In the genomic region with DNA sequence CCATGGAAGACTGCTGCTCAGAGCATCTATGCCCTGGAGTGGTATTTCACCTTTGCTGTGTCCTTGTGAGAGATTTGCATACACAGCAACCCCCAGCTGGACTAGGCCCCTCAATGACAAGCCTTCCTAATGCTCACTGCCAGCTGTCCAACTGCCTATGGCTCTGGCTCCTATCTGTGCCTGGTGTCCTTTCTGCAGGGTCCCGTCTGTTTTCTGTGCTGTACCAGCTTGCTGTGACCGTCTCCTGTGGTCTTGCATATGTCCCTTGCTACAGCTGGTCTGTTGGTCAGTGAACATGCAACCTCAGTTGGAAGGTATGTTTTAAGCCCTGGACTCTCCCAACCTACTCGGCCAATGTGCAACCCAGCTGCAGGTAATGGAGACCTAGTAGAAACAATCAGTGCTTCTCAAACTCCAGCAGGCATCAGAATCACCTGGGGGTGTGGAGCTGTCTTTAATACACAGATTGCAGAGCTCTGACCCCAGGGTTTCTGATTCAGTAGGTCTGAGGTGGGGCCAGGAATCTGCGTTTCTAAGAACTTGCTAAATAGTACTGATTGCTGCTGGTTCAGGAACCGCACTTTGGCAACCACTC, we compare ENCODE assay signal across 23 cellular contexts.
"Had no signal": no experiment of that assay in that cellular context is flagged by ENCODE, and none has a peak within 500 bp of the region (broad histone marks: within the 10 kb centered on the region; RNA-seq: fewer than 3 reads in every experiment).

No MANE protein-coding gene starts in this region.

- H3K4me3 Mint-ChIP-seq: activated naive CD8-positive, alpha-beta T cell treated with anti-CD3 and anti-CD28 coated beads, Interleukin-2, amount 50 U/mL, for 24 hours; activated T-helper 1 cell treated with anti-CD3 and anti-CD28 coated beads, Interleukin-12 subunit alpha, Interleukin-12 subunit beta, Interleukin-2, Interleukin-4 antibody, amounts not matched to agents 30 ng/mL and 10 ng/mL and 1 ng/mL, durations not matched to agents 14 hours and 24 hours and 36 hours; dendritic cell treated with granulocyte-macrophage colony-stimulating factor and Interleukin-4, amounts not matched to agents 40 ng/mL and 50 ng/mL, for 4 days; memory B cell; naive B cell; stimulated activated effector memory CD8-positive, alpha-beta T cell treated with anti-CD3 and anti-CD28 coated beads, Interleukin-12 subunit alpha, Interleukin-12 subunit beta, amount 100 ng/mL, for 72 hours; stimulated activated naive CD8-positive, alpha-beta T cell treated with anti-CD3 and anti-CD28 coated beads, Interleukin-15, amount 100 ng/mL, for 72 hours had no signal

- H3K9me3 ChIP-seq: tibial nerve had no signal

- ATAC-seq: activated naive CD8-positive, alpha-beta T cell treated with anti-CD3 and anti-CD28 coated beads, Interleukin-2, amount 50 U/mL, for 24 hours; sciatic nerve; SK-N-SH treated with all-trans-retinoic acid at 6 μM for 48 hours; stimulated activated effector memory CD8-positive, alpha-beta T cell treated with anti-CD3 and anti-CD28 coated beads, Interleukin-12 subunit alpha, Interleukin-12 subunit beta, amount 100 ng/mL, for 72 hours; stimulated activated naive CD8-positive, alpha-beta T cell treated with anti-CD3 and anti-CD28 coated beads, Interleukin-15, amount 100 ng/mL, for 72 hours had no signal

- H3K27ac ChIP-seq: cardiac muscle cell, tibial nerve, VCaP had no signal

- H3K27ac Mint-ChIP-seq: activated naive CD8-positive, alpha-beta T cell treated with anti-CD3 and anti-CD28 coated beads, Interleukin-2, amount 50 U/mL, for 24 hours; activated T-helper 1 cell treated with anti-CD3 and anti-CD28 coated beads, Interleukin-12 subunit alpha, Interleukin-12 subunit beta, Interleukin-2, Interleukin-4 antibody, amounts not matched to agents 30 ng/mL and 10 ng/mL and 1 ng/mL, durations not matched to agents 14 hours and 24 hours and 36 hours; dendritic cell treated with granulocyte-macrophage colony-stimulating factor and Interleukin-4, amounts not matched to agents 40 ng/mL and 50 ng/mL, for 4 days; memory B cell; naive B cell; stimulated activated effector memory CD8-positive, alpha-beta T cell treated with anti-CD3 and anti-CD28 coated beads, Interleukin-12 subunit alpha, Interleukin-12 subunit beta, amount 100 ng/mL, for 72 hours; stimulated activated naive CD8-positive, alpha-beta T cell treated with anti-CD3 and anti-CD28 coated beads, Interleukin-15, amount 100 ng/mL, for 72 hours had no signal

- H3K36me3 ChIP-seq: cardiac muscle cell, tibial nerve had no signal

- FAIRE-seq: small intestine had no signal

- H3K27me3 ChIP-seq: cardiac muscle cell, tibial nerve had no signal

- H3K27me3 Mint-ChIP-seq: memory B cell had no signal

- DNase-seq: activated CD4-positive, alpha-beta T cell treated with anti-CD3 and anti-CD28 coated beads for 1 hour; activated CD4-positive, alpha-beta T cell treated with anti-CD3 and anti-CD28 coated beads, Interleukin-2, amount 50 U/mL, for 4 hours; activated gamma-delta T cell; activated naive CD4-positive, alpha-beta T cell treated with anti-CD3 and anti-CD28 coated beads, Interleukin-2, amount 50 U/mL, for 16 hours; activated naive CD8-positive, alpha-beta T cell treated with anti-CD3 and anti-CD28 coated beads, Interleukin-2, amount 50 U/mL, for 24 hours; effector CD8-positive, alpha-beta T cell; foreskin melanocyte; hippocampal formation; naive B cell; occipital lobe; posterior cingulate gyrus; small intestine; stimulated activated CD4-positive, alpha-beta T cell treated with anti-CD3 and anti-CD28 coated beads, Interleukin-2, amount 100 ng/mL, for 24 hours; stimulated activated naive CD8-positive, alpha-beta T cell treated with anti-CD3 and anti-CD28 coated beads, Interleukin-15, amount 100 ng/mL, for 72 hours had no signal

- H3K4me1 Mint-ChIP-seq: activated naive CD8-positive, alpha-beta T cell treated with anti-CD3 and anti-CD28 coated beads, Interleukin-2, amount 50 U/mL, for 24 hours; memory B cell; naive B cell; stimulated activated effector memory CD8-positive, alpha-beta T cell treated with anti-CD3 and anti-CD28 coated beads, Interleukin-12 subunit alpha, Interleukin-12 subunit beta, amount 100 ng/mL, for 72 hours; stimulated activated naive CD8-positive, alpha-beta T cell treated with anti-CD3 and anti-CD28 coated beads, Interleukin-15, amount 100 ng/mL, for 72 hours had no signal

- H3K9me3 Mint-ChIP-seq: activated T-helper 1 cell treated with anti-CD3 and anti-CD28 coated beads, Interleukin-12 subunit alpha, Interleukin-12 subunit beta, Interleukin-2, Interleukin-4 antibody, amounts not matched to agents 30 ng/mL and 10 ng/mL and 1 ng/mL, durations not matched to agents 14 hours and 24 hours and 36 hours had no signal

- H3K36me3 Mint-ChIP-seq: naive B cell; stimulated activated effector memory CD8-positive, alpha-beta T cell treated with anti-CD3 and anti-CD28 coated beads, Interleukin-12 subunit alpha, Interleukin-12 subunit beta, amount 100 ng/mL, for 72 hours had no signal

- H3K4me1 ChIP-seq: tibial nerve had no signal

- H3K4me3 ChIP-seq: cardiac muscle cell, tibial nerve had no signal
